1 cellular context compared by ENCODE assay signal in the genomic region with DNA sequence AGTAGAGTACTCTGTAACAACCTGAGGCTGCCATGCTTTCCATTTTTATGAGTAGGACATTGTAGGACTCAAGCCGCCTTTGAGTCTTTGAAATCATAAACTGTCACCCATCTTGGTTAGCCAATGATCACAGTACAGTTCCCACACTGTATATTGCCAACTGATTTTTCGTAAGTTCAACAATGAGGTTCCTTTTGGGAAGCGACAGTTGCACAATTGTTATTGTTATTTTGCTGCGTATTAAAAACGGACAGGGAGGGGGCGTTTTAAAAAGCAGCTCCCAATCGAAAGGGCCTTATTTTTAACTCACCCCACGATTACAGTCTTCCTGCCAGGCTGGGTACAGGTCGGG.
TF ChIP-seq lines count a peak whose summit lies in the region.

No MANE protein-coding gene starts in this region.

TF ChIP-seq in GM23338, 12 proteins besides CTCF, POLR2A, EP300 and RAD21 (continued from another document):
- TF ChIP-seq, protein P1, sequence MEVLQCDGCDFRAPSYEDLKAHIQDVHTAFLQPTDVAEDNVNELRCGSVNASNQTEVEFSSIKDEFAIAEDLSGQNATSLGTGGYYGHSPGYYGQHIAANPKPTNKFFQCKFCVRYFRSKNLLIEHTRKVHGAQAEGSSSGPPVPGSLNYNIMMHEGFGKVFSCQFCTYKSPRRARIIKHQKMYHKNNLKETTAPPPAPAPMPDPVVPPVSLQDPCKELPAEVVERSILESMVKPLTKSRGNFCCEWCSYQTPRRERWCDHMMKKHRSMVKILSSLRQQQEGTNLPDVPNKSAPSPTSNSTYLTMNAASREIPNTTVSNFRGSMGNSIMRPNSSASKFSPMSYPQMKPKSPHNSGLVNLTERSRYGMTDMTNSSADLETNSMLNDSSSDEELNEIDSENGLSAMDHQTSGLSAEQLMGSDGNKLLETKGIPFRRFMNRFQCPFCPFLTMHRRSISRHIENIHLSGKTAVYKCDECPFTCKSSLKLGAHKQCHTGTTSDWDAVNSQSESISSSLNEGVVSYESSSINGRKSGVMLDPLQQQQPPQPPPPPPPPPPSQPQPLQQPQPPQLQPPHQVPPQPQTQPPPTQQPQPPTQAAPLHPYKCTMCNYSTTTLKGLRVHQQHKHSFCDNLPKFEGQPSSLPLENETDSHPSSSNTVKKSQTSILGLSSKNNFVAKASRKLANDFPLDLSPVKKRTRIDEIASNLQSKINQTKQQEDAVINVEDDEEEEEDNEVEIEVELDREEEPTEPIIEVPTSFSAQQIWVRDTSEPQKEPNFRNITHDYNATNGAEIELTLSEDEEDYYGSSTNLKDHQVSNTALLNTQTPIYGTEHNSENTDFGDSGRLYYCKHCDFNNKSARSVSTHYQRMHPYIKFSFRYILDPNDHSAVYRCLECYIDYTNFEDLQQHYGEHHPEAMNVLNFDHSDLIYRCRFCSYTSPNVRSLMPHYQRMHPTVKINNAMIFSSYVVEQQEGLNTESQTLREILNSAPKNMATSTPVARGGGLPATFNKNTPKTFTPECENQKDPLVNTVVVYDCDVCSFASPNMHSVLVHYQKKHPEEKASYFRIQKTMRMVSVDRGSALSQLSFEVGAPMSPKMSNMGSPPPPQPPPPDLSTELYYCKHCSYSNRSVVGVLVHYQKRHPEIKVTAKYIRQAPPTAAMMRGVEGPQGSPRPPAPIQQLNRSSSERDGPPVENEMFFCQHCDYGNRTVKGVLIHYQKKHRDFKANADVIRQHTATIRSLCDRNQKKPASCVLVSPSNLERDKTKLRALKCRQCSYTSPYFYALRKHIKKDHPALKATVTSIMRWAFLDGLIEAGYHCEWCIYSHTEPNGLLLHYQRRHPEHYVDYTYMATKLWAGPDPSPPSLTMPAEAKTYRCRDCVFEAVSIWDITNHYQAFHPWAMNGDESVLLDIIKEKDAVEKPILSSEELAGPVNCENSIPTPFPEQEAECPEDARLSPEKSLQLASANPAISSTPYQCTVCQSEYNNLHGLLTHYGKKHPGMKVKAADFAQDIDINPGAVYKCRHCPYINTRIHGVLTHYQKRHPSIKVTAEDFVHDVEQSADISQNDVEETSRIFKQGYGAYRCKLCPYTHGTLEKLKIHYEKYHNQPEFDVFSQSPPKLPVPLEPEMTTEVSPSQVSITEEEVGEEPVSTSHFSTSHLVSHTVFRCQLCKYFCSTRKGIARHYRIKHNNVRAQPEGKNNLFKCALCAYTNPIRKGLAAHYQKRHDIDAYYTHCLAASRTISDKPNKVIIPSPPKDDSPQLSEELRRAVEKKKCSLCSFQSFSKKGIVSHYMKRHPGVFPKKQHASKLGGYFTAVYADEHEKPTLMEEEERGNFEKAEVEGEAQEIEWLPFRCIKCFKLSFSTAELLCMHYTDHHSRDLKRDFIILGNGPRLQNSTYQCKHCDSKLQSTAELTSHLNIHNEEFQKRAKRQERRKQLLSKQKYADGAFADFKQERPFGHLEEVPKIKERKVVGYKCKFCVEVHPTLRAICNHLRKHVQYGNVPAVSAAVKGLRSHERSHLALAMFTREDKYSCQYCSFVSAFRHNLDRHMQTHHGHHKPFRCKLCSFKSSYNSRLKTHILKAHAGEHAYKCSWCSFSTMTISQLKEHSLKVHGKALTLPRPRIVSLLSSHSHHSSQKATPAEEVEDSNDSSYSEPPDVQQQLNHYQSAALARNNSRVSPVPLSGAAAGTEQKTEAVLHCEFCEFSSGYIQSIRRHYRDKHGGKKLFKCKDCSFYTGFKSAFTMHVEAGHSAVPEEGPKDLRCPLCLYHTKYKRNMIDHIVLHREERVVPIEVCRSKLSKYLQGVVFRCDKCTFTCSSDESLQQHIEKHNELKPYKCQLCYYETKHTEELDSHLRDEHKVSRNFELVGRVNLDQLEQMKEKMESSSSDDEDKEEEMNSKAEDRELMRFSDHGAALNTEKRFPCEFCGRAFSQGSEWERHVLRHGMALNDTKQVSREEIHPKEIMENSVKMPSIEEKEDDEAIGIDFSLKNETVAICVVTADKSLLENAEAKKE (CRISPR knock-in tag; IDR thresholded peaks at IDR 0.05), result no peak
- TF ChIP-seq EZH2phosphoT487 (IDR thresholded peaks at IDR 0.05; ENCODE audit: unreplicated experiment) (no peak), EZH2 (IDR thresholded peaks at IDR 0.05; ENCODE audit: low read depth, unreplicated experiment) (no peak), STAT1 (IDR thresholded peaks at IDR 0.05; ENCODE audit: unreplicated experiment) (no peak)
